14 cellular contexts compared by ENCODE assay signal in genomic region chr3:150588027-150588830, GRCh38.
DNase-seq lines count a peak whose midpoint lies in the region; ATAC-seq and TF ChIP-seq lines count a peak whose summit lies in the region.
"Had no signal": no experiment of that assay in that cellular context is flagged by ENCODE, and none has a peak within 500 bp of the region (broad histone marks: within the 10 kb centered on the region; RNA-seq: fewer than 3 reads in every experiment).

No MANE protein-coding gene starts in this region.

- no peak for ATAC-seq in stimulated activated memory B cell treated with anti-CD40 and anti-IgM and Interleukin-4, amounts not matched to agents 10 μg/mL and 1 μg/mL and 100 μg/mL, for 72 hours
- ATAC-seq in GM21825 (IDR thresholded peaks at IDR 0.05; ENCODE audit: unreplicated experiment) (no peak), HG03457 (IDR thresholded peaks at IDR 0.05; ENCODE audit: unreplicated experiment) (no peak), HG03139 (IDR thresholded peaks at IDR 0.05; ENCODE audit: unreplicated experiment) (no peak)

- no peak overlapping the region for H3K4me3 ChIP-seq in WERI-Rb-1 (ENCODE audit: low read depth, low read length)

- peak overlapping the region; percentile 45 for H3K27ac Mint-ChIP-seq in activated T-cell treated with anti-CD3 and anti-CD28 coated beads, Interleukin-2, amount 50 U/mL, for 24 hours
- peak overlapping the region; percentile 30 for H3K27ac Mint-ChIP-seq in stimulated activated memory B cell treated with anti-CD40 and anti-IgM and Interleukin-4, amounts not matched to agents 10 μg/mL and 1 μg/mL and 100 μg/mL, for 72 hours

- no peaks in the 10 kb centered on the region for H3K27me3 Mint-ChIP-seq in activated T-cell treated with anti-CD3 and anti-CD28 coated beads, Interleukin-2, amount 50 U/mL, for 24 hours
- no peaks in the 10 kb centered on the region for H3K27me3 Mint-ChIP-seq in stimulated activated memory B cell treated with anti-CD40 and anti-IgM and Interleukin-4, amounts not matched to agents 10 μg/mL and 1 μg/mL and 100 μg/mL, for 72 hours

- H3K36me3 ChIP-seq in WERI-Rb-1 = peaks cover 22% of the 10 kb centered on the region

- H3K9me3 ChIP-seq in WERI-Rb-1 (ENCODE audit: severe bottlenecking) = no peaks in the 10 kb centered on the region

- no peak overlapping the region for H3K4me3 Mint-ChIP-seq in activated T-cell treated with anti-CD3 and anti-CD28 coated beads, Interleukin-2, amount 50 U/mL, for 24 hours
- no peak overlapping the region for H3K4me3 Mint-ChIP-seq in stimulated activated memory B cell treated with anti-CD40 and anti-IgM and Interleukin-4, amounts not matched to agents 10 μg/mL and 1 μg/mL and 100 μg/mL, for 72 hours

- peaks cover 51% of the 10 kb centered on the region for H3K36me3 Mint-ChIP-seq in activated T-cell treated with anti-CD3 and anti-CD28 coated beads, Interleukin-2, amount 50 U/mL, for 24 hours (ENCODE audit: low read depth)
- peaks cover 10% of the 10 kb centered on the region for H3K36me3 Mint-ChIP-seq in stimulated activated memory B cell treated with anti-CD40 and anti-IgM and Interleukin-4, amounts not matched to agents 10 μg/mL and 1 μg/mL and 100 μg/mL, for 72 hours

- H3K27me3 ChIP-seq in WERI-Rb-1 (ENCODE audit: insufficient read depth, low read depth, severe bottlenecking) = no peaks in the 10 kb centered on the region

- TF ChIP-seq CTCF in WERI-Rb-1 (IDR thresholded peaks at IDR 0.05; ENCODE audit: low read depth, low read length) = no peak

- peaks cover 14% of the 10 kb centered on the region for H3K4me1 Mint-ChIP-seq in activated T-cell treated with anti-CD3 and anti-CD28 coated beads, Interleukin-2, amount 50 U/mL, for 24 hours (ENCODE audit: low read depth)
- H3K4me1 Mint-ChIP-seq in stimulated activated memory B cell treated with anti-CD40 and anti-IgM and Interleukin-4, amounts not matched to agents 10 μg/mL and 1 μg/mL and 100 μg/mL, for 72 hours = no peaks in the 10 kb centered on the region

- no peak for DNase-seq in activated T-cell treated with anti-CD3 and anti-CD28 coated beads, Interleukin-2, amount 50 U/mL, for 24 hours
- no peak for DNase-seq in activated T-cell treated with anti-CD3 and anti-CD28 coated beads, Interleukin-2, amount 50 U/mL, for 1 hour
- DNase-seq in WERI-Rb-1 (peak; percentile 23), iPS-NIHi11 (ENCODE audit: low spot score) (peak; percentile 4)
- DNase-seq: activated naive CD4-positive, alpha-beta T cell treated with anti-CD3 and anti-CD28 coated beads, Interleukin-2, amount 50 U/mL, for 16 hours; cerebellar nuclear complex; midbrain; NCI-H187 treated with DMSO at 0.1 percent for 48 hours had no signal

- no peaks in the 10 kb centered on the region for H3K9me3 Mint-ChIP-seq in activated T-cell treated with anti-CD3 and anti-CD28 coated beads, Interleukin-2, amount 50 U/mL, for 24 hours
- no peaks in the 10 kb centered on the region for H3K9me3 Mint-ChIP-seq in stimulated activated memory B cell treated with anti-CD40 and anti-IgM and Interleukin-4, amounts not matched to agents 10 μg/mL and 1 μg/mL and 100 μg/mL, for 72 hours

- no peak overlapping the region for H3K27ac ChIP-seq in WERI-Rb-1
- H3K27ac ChIP-seq: KMS-11, parathyroid adenoma had no signal

Comparison
In these comparisons a context has a peak if more than half of its experiments do, and no peak if none do; other contexts are left out.
1. DNase-seq: peak in WERI-Rb-1 (single experiment) and iPS-NIHi11 (single experiment); none in activated T-cell treated with anti-CD3 and anti-CD28 coated beads, Interleukin-2, amount 50 U/mL, for 24 hours (single experiment) and activated T-cell treated with anti-CD3 and anti-CD28 coated beads, Interleukin-2, amount 50 U/mL, for 1 hour (single experiment).